In genomic region chr3:68220832-68221231, GRCh38 we compare ENCODE assay signal across 23 cellular contexts.
"Had no signal": no experiment of that assay in that cellular context is flagged by ENCODE, and none has a peak within 500 bp of the region (broad histone marks: within the 10 kb centered on the region; RNA-seq: fewer than 3 reads in every experiment).

No MANE protein-coding gene starts in this region.

- H3K4me1 ChIP-seq: left ventricle myocardium inferior, right atrium auricular region, right lobe of liver, tibial nerve, vagina had no signal

- ATAC-seq: mucosa of descending colon; naive thymus-derived CD4-positive, alpha-beta T cell; right lobe of liver; stimulated activated naive B cell treated with anti-CD40 and anti-IgM and Interleukin-4, amounts not matched to agents 10 μg/mL and 1 μg/mL and 100 μg/mL, for 72 hours had no signal

- H3K27me3 Mint-ChIP-seq: naive thymus-derived CD4-positive, alpha-beta T cell; natural killer cell treated with Interleukin-12 subunit alpha and Interleukin-12 subunit beta and Interleukin-15 and Interleukin-18, amount 100 ng/mL, for 72 hours; progenitor cell of endocrine pancreas; stimulated activated naive B cell treated with anti-CD40 and anti-IgM and Interleukin-4, amounts not matched to agents 10 μg/mL and 1 μg/mL and 100 μg/mL, for 72 hours; stimulated activated naive CD8-positive, alpha-beta T cell treated with anti-CD3 and anti-CD28 coated beads, Interleukin-15, Interleukin-2, amounts not matched to agents 100 ng/mL and 50 ng/mL, for 24 hours had no signal

- H3K9me3 ChIP-seq: left ventricle myocardium inferior, mucosa of descending colon, ovary, right atrium auricular region, right lobe of liver, tibial nerve, vagina had no signal

- H3K4me1 Mint-ChIP-seq: immature natural killer cell; stimulated activated naive B cell treated with anti-CD40 and anti-IgM and Interleukin-4, amounts not matched to agents 10 μg/mL and 1 μg/mL and 100 μg/mL, for 72 hours had no signal

- H3K4me2 ChIP-seq: smooth muscle cell had no signal

- H3K27me3 ChIP-seq: ovary, right atrium auricular region, right lobe of liver, tibial nerve, vagina had no signal

- H3K27ac ChIP-seq: left ventricle myocardium inferior, ovary, right atrium auricular region, right lobe of liver, tibial nerve, vagina had no signal

- H3K36me3 Mint-ChIP-seq: immature natural killer cell; naive thymus-derived CD4-positive, alpha-beta T cell; natural killer cell treated with Interleukin-12 subunit alpha and Interleukin-12 subunit beta and Interleukin-15 and Interleukin-18, amount 100 ng/mL, for 72 hours; stimulated activated naive B cell treated with anti-CD40 and anti-IgM and Interleukin-4, amounts not matched to agents 10 μg/mL and 1 μg/mL and 100 μg/mL, for 72 hours; type B pancreatic cell had no signal

- DNase-seq: hypothalamus; immature natural killer cell; left ventricle myocardium inferior; midbrain; mucosa of descending colon; naive thymus-derived CD4-positive, alpha-beta T cell; ovary; right lobe of liver; stimulated activated CD4-positive, alpha-beta T cell treated with anti-CD3 and anti-CD28 coated beads, Interleukin-1b, Interleukin-23, amount 100 ng/mL, for 48 hours; stimulated activated CD4-positive, alpha-beta T cell treated with anti-CD3 and anti-CD28 coated beads, Interleukin-2, amount 100 ng/mL, for 48 hours; stimulated activated CD4-positive, alpha-beta T cell treated with anti-CD3 and anti-CD28 coated beads, Interleukin-4, amount 100 ng/mL, for 4 hours; stimulated activated CD8-positive, alpha-beta memory T cell treated with anti-CD3 and anti-CD28 coated beads, Interleukin-4, amount 100 ng/mL, for 48 hours; stimulated activated naive B cell treated with anti-CD40 and anti-IgM and Interleukin-4, amounts not matched to agents 10 μg/mL and 1 μg/mL and 100 μg/mL, for 72 hours; substantia nigra had no signal

- H3K9me3 Mint-ChIP-seq: naive thymus-derived CD4-positive, alpha-beta T cell; stimulated activated naive CD8-positive, alpha-beta T cell treated with anti-CD3 and anti-CD28 coated beads, Interleukin-15, Interleukin-2, amounts not matched to agents 100 ng/mL and 50 ng/mL, for 24 hours; type B pancreatic cell had no signal

- H3K36me3 ChIP-seq: left ventricle myocardium inferior, ovary, right atrium auricular region, right lobe of liver, tibial nerve, vagina had no signal

- H3K27ac Mint-ChIP-seq: immature natural killer cell; progenitor cell of endocrine pancreas; stimulated activated naive B cell treated with anti-CD40 and anti-IgM and Interleukin-4, amounts not matched to agents 10 μg/mL and 1 μg/mL and 100 μg/mL, for 72 hours; stimulated activated naive CD8-positive, alpha-beta T cell treated with anti-CD3 and anti-CD28 coated beads, Interleukin-15, Interleukin-2, amounts not matched to agents 100 ng/mL and 50 ng/mL, for 24 hours; type B pancreatic cell had no signal

- H3K4me3 ChIP-seq: left ventricle myocardium inferior, lung, mucosa of descending colon, ovary, right atrium auricular region, right lobe of liver, smooth muscle cell, tibial nerve, vagina had no signal

- H3K4me3 Mint-ChIP-seq: immature natural killer cell; naive thymus-derived CD4-positive, alpha-beta T cell; natural killer cell treated with Interleukin-12 subunit alpha and Interleukin-12 subunit beta and Interleukin-15 and Interleukin-18, amount 100 ng/mL, for 72 hours; stimulated activated naive B cell treated with anti-CD40 and anti-IgM and Interleukin-4, amounts not matched to agents 10 μg/mL and 1 μg/mL and 100 μg/mL, for 72 hours; stimulated activated naive CD8-positive, alpha-beta T cell treated with anti-CD3 and anti-CD28 coated beads, Interleukin-15, Interleukin-2, amounts not matched to agents 100 ng/mL and 50 ng/mL, for 24 hours; type B pancreatic cell had no signal
